1 cellular context compared by ENCODE assay signal in genomic region chr17:80101160-80101945, GRCh38.
TF ChIP-seq lines count a peak whose summit lies in the region.

Gene GAA, plus strand, starts transcription at chr17:80101581. Its CDS starts 3,006 bp downstream, at chr17:80104587.

TF ChIP-seq in K562, 482 proteins besides CTCF, POLR2A, EP300 and RAD21 (continued from another document and continues in another):
- no peak for TF ChIP-seq ILK (tag; IDR thresholded peaks at IDR 0.05; ENCODE audit: borderline replicate concordance, low read depth)
- TF ChIP-seq ARID2 (IDR thresholded peaks at IDR 0.05), result no peak
- TF ChIP-seq EGR1 (conservative IDR thresholded peaks at IDR 0.05), result no peak
- no peak for TF ChIP-seq NR2C1 (IDR thresholded peaks at IDR 0.05)
- TF ChIP-seq NR2C1 (tag; IDR thresholded peaks at IDR 0.05), result no peak
- peak; percentile 56 for TF ChIP-seq RBBP5 (IDR thresholded peaks at IDR 0.05; ENCODE audit: borderline replicate concordance, insufficient read depth, low read length, poor library complexity, severe bottlenecking)
- TF ChIP-seq NRF1 (conservative IDR thresholded peaks at IDR 0.05 in 1 of 2, IDR thresholded peaks at IDR 0.05 in 1 of 2), result peak in 1 of 2 experiments; percentile 90; a peak in 2 of 4 replicates
- peak; percentile 41; the same call in 1 of the 2 replicates for TF ChIP-seq MITF (IDR thresholded peaks at IDR 0.05)
- no peak for TF ChIP-seq GABPB2 (CRISPR knock-in tag; conservative IDR thresholded peaks at IDR 0.05)
- peak; percentile 75; the same call in 1 of the 2 replicates for TF ChIP-seq CTBP1 (IDR thresholded peaks at IDR 0.05; ENCODE audit: borderline replicate concordance)
- TF ChIP-seq IRF2 (CRISPR knock-in tag; IDR thresholded peaks at IDR 0.05), result no peak
- TF ChIP-seq ZNF277 (CRISPR knock-in tag; IDR thresholded peaks at IDR 0.05; ENCODE audit: borderline replicate concordance), result no peak
- TF ChIP-seq SUPT5H (IDR thresholded peaks at IDR 0.05), result no peak
- TF ChIP-seq CTCFL (IDR thresholded peaks at IDR 0.05; ENCODE audit: borderline replicate concordance, insufficient read depth, low read depth, low read length, poor library complexity, severe bottlenecking), result peak; percentile 94
- TF ChIP-seq ZBTB2 (IDR thresholded peaks at IDR 0.05), result no peak
- TF ChIP-seq GTF2E2 (tag; IDR thresholded peaks at IDR 0.05), result no peak
- no peak for TF ChIP-seq HOXB6 (CRISPR knock-in tag; IDR thresholded peaks at IDR 0.05; ENCODE audit: borderline replicate concordance)
- TF ChIP-seq ZNF76 (CRISPR knock-in tag; IDR thresholded peaks at IDR 0.05; ENCODE audit: borderline replicate concordance), result no peak
- no peak for TF ChIP-seq ETS2 (tag; IDR thresholded peaks at IDR 0.05; ENCODE audit: borderline replicate concordance, poor library complexity, severe bottlenecking)
- peak; percentile 84; the same call in 1 of the 2 replicates for TF ChIP-seq E2F3 (CRISPR knock-in tag; IDR thresholded peaks at IDR 0.05)
- no peak for TF ChIP-seq NR2C2 (CRISPR knock-in tag; IDR thresholded peaks at IDR 0.05)
- TF ChIP-seq NR2C2 (tag; IDR thresholded peaks at IDR 0.05), result peak; percentile 81
- TF ChIP-seq ZNF280B (CRISPR knock-in tag; IDR thresholded peaks at IDR 0.05), result 0 out of 2 replicates have a peak, but pooled peaks have one; percentile 8
- TF ChIP-seq MIER1 (IDR thresholded peaks at IDR 0.05; ENCODE audit: low read depth), result no peak
- TF ChIP-seq ERF (CRISPR knock-in tag; IDR thresholded peaks at IDR 0.05), result peak; percentile 88
- TF ChIP-seq ZHX1 (conservative IDR thresholded peaks at IDR 0.05; ENCODE audit: low read length), result no peak
- TF ChIP-seq RBM25 (IDR thresholded peaks at IDR 0.05; ENCODE audit: low read depth, low read length, severe bottlenecking), result no peak
- TF ChIP-seq LEF1 (IDR thresholded peaks at IDR 0.05), result no peak
- peak; percentile 84 for TF ChIP-seq THAP12 (CRISPR knock-in tag; IDR thresholded peaks at IDR 0.05)
- no peak for TF ChIP-seq ZNF354B (CRISPR knock-in tag; IDR thresholded peaks at IDR 0.05)
- TF ChIP-seq CBX2 (IDR thresholded peaks at IDR 0.05; ENCODE audit: insufficient read depth, low read length, poor library complexity, severe bottlenecking), result no peak
- peak; percentile 82; the same call in 1 of the 2 replicates for TF ChIP-seq ZBTB9 (CRISPR knock-in tag; IDR thresholded peaks at IDR 0.05)
- 0 out of 2 replicates have a peak, but pooled peaks have one; percentile 66 for TF ChIP-seq ZBTB33 (CRISPR knock-in tag; IDR thresholded peaks at IDR 0.05)
- TF ChIP-seq RHOXF2B (CRISPR knock-in tag; conservative IDR thresholded peaks at IDR 0.05), result no peak
- TF ChIP-seq DMBX1 (CRISPR knock-in tag; IDR thresholded peaks at IDR 0.05; ENCODE audit: borderline replicate concordance), result peak; percentile 76; the same call in 1 of the 2 replicates
- peak; percentile 85 for TF ChIP-seq USF1 (CRISPR knock-in tag; IDR thresholded peaks at IDR 0.05)
- no peak for TF ChIP-seq E4F1 (CRISPR knock-in tag; IDR thresholded peaks at IDR 0.05; ENCODE audit: borderline replicate concordance)
- TF ChIP-seq ZBED1 (IDR thresholded peaks at IDR 0.05), result no peak
- TF ChIP-seq PKNOX1 (IDR thresholded peaks at IDR 0.05), result no peak
